ENCODE assay signal across 11 cellular contexts in the genomic region with DNA sequence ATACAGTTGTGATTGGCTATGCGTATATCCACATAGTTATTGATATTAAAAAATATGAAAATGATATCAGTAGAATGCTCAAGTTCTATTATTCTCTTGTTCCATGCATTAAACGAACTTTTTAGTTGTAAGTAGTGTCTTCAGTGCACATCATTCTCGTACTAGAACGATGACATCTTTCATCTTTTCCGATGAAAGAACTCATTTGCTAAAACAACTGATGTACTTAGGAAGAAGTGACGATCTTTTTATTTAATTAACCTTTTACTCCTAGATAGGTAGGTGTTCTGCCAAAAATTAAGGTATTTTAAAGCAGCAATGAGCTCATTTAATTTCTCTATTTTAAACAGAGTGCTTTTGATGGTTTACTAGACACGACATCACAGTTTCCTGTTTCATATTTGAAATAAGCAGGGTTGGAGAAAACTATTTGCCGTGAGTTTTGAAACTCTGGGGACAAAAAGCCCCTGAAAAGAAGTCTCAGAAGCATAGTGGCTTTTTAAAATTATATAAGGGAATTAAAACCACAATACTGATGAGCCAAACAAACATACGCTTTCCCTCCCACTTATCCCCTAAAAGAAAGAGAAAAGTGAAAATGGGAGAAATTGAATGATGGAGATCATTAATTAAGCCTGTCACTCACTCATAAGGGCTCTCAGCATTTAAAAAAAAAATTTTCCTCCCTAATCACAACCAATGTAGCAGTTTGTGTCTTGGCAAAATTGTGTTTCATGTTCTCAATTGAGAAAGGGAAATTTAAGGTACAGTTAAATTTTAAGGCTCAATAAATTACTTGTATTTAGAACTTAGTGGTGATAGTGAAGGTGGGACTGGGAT. TPM values are rescaled to one million over a fixed set of nuclear protein-coding genes. Genes with fewer than 3 reads are reported as not detected.
DNase-seq lines count a peak whose midpoint lies in the region; ATAC-seq and TF ChIP-seq lines count a peak whose summit lies in the region.
"Had no signal": no experiment of that assay in that cellular context is flagged by ENCODE, and none has a peak within 500 bp of the region (broad histone marks: within the 10 kb centered on the region; RNA-seq: fewer than 3 reads in every experiment).

No MANE protein-coding gene starts in this region.

- TF ChIP-seq CTCF in GM12865 (IDR thresholded peaks at IDR 0.05; ENCODE audit: insufficient read depth, low read depth, low read length, missing control alignments) (no peak), activated B cell treated with CpG ODN at 0.5 μM for 24 hours (IDR thresholded peaks at IDR 0.05) (no peak), foreskin fibroblast (IDR thresholded peaks at IDR 0.05; ENCODE audit: low read depth, low read length) (no peak), body of pancreas (IDR thresholded peaks at IDR 0.05) (no peak)

- intact Hi-C loops in activated B cell treated with CpG ODN at 0.5 μM for 24 hours (cut with micrococcal nuclease), result loop anchor here (2.0 kb wide), 1 partner anchor 29 kb away; no protein-coding TSS in a partner anchor
- intact Hi-C loops in body of pancreas (cut with DNase I), result no loop called here

- H3K9me3 Mint-ChIP-seq in activated B cell treated with CpG ODN at 0.5 μM for 24 hours, result no peaks in the 10 kb centered on the region

- H3K18ac ChIP-seq in mesenchymal stem cell (ENCODE audit: low read depth in 1 of 2, low read length in 2 of 2), result no peak overlapping the region

- H3K4ac ChIP-seq in mesenchymal stem cell (ENCODE audit: low read depth in 1 of 2, low read length in 2 of 2), result no peak overlapping the region

- CTCF ChIA-PET in activated B cell treated with CpG ODN at 0.5 μM for 24 hours (lab: Charles Lee), result no interaction called here

- ATAC-seq in activated B cell treated with CpG ODN at 0.5 μM for 24 hours (ENCODE audit: low read depth) (no peak), HG03460 (IDR thresholded peaks at IDR 0.05; ENCODE audit: unreplicated experiment) (no peak), HG02885 (IDR thresholded peaks at IDR 0.05; ENCODE audit: poor library complexity, unreplicated experiment) (no peak), body of pancreas (no peak)

- no peak overlapping the region for H3K23ac ChIP-seq in mesenchymal stem cell (ENCODE audit: low read length in 2 of 2)

- H3K36me3 Mint-ChIP-seq in activated B cell treated with CpG ODN at 0.5 μM for 24 hours (ENCODE audit: low read depth), result no peaks in the 10 kb centered on the region

- H3K14ac ChIP-seq in mesenchymal stem cell (ENCODE audit: low read length in 2 of 2), result no peak overlapping the region

- DNase-seq in GM12865 (ENCODE audit: low read depth) (peak; percentile 19), activated B cell treated with CpG ODN at 0.5 μM for 24 hours (no peak), mesenchymal stem cell (no peak), foreskin fibroblast (no peak), body of pancreas (no peak)
- DNase-seq: Calu3, NCI-H510A treated with DMSO at 0.1 percent for 48 hours had no signal

- peak overlapping the region; percentile 19 for H2BK120ac ChIP-seq in mesenchymal stem cell (ENCODE audit: low read depth, low read length)

- H2BK12ac ChIP-seq in mesenchymal stem cell (ENCODE audit: low read length in 2 of 2), result no peak overlapping the region

- peak overlapping the region; percentile 32 for H3K4me3 Mint-ChIP-seq in activated B cell treated with CpG ODN at 0.5 μM for 24 hours

- H3K4me1 ChIP-seq in BLaER1, result peaks cover 35% of the 10 kb centered on the region
- H3K4me1 ChIP-seq in mesenchymal stem cell (ENCODE audit: control insufficient read depth, insufficient read depth, low read depth, low read length), result no peaks in the 10 kb centered on the region
- H3K4me1 ChIP-seq in body of pancreas, result peaks cover 3% of the 10 kb centered on the region

- WGBS in mesenchymal stem cell, result 85% methylated on average over 4 of the region's 9 CpGs
- WGBS in body of pancreas, 2 donors, result 62 to 72% methylated on average over 9 of the region's 9 CpGs

- H3K79me1 ChIP-seq in mesenchymal stem cell (replicated peaks; ENCODE audit: low read length, poor library complexity, severe bottlenecking), result no peaks in the 10 kb centered on the region

- no peak overlapping the region for H3K27ac ChIP-seq in BLaER1
- no peak overlapping the region for H3K27ac ChIP-seq in mesenchymal stem cell (ENCODE audit: low read length, poor library complexity, severe bottlenecking)
- H3K27ac ChIP-seq in body of pancreas, result no peak overlapping the region
- H3K27ac ChIP-seq: HL-60 had no signal

- H2BK15ac ChIP-seq in mesenchymal stem cell (ENCODE audit: low read depth, poor library complexity, severe bottlenecking), result no peak overlapping the region

- H2AK5ac ChIP-seq in mesenchymal stem cell (ENCODE audit: low read length, severe bottlenecking), result no peak overlapping the region

- no peak overlapping the region for H4K8ac ChIP-seq in mesenchymal stem cell (ENCODE audit: low read length)

- H4K20me1 ChIP-seq in BLaER1, result no peaks in the 10 kb centered on the region

- peak overlapping the region; percentile 35 for H3K27ac Mint-ChIP-seq in activated B cell treated with CpG ODN at 0.5 μM for 24 hours

- H3K27me3 Mint-ChIP-seq in activated B cell treated with CpG ODN at 0.5 μM for 24 hours, result no peaks in the 10 kb centered on the region

- POLR2A ChIA-PET in activated B cell treated with CpG ODN at 0.5 μM for 24 hours (lab: Charles Lee), result no interaction called here

- no peak overlapping the region for H2AFZ ChIP-seq in mesenchymal stem cell (ENCODE audit: low read depth, low read length)

- H3K4me3 ChIP-seq in BLaER1 (no peak overlapping the region), GM12865 (ENCODE audit: low read depth, low read length) (no peak overlapping the region; the same call in 1 of the 2 replicates), mesenchymal stem cell (ENCODE audit: insufficient read depth in 1 of 2, low read depth in 1 of 2, low read length in 2 of 2) (no peak overlapping the region), foreskin fibroblast (ENCODE audit: low read depth in 1 of 2, low read length in 2 of 2) (no peak overlapping the region), body of pancreas (no peak overlapping the region)

- H3K36me3 ChIP-seq in BLaER1 (no peaks in the 10 kb centered on the region), mesenchymal stem cell (ENCODE audit: control insufficient read depth in 1 of 2, insufficient read depth in 2 of 2, low read depth in 1 of 2, low read length in 2 of 2) (no peaks in the 10 kb centered on the region), body of pancreas (replicated peaks in 1 of 2; ENCODE audit: insufficient read depth in 1 of 2, low read depth in 2 of 2) (no peaks in the 10 kb centered on the region)

- H3K27me3 ChIP-seq in BLaER1, result no peaks in the 10 kb centered on the region
- H3K27me3 ChIP-seq in mesenchymal stem cell (ENCODE audit: control insufficient read depth in 1 of 2, insufficient read depth in 1 of 2, low read length in 2 of 2), result no peaks in the 10 kb centered on the region
- H3K27me3 ChIP-seq in body of pancreas, result no peaks in the 10 kb centered on the region

- no peak overlapping the region for H2BK5ac ChIP-seq in mesenchymal stem cell (ENCODE audit: low read depth, low read length, poor library complexity, severe bottlenecking)

- no peak for TF ChIP-seq POLR2A in body of pancreas (IDR thresholded peaks at IDR 0.05)

- H3K9me3 ChIP-seq in BLaER1, result peaks cover 23% of the 10 kb centered on the region
- H3K9me3 ChIP-seq in mesenchymal stem cell (ENCODE audit: control insufficient read depth, low read length), result no peaks in the 10 kb centered on the region
- no peaks in the 10 kb centered on the region for H3K9me3 ChIP-seq in body of pancreas

- H3K4me2 ChIP-seq in BLaER1, result peak overlapping the region; percentile 42
- H3K4me2 ChIP-seq in mesenchymal stem cell (ENCODE audit: low read length, poor library complexity, severe bottlenecking), result no peak overlapping the region

- peaks cover 32% of the 10 kb centered on the region for H3K4me1 Mint-ChIP-seq in activated B cell treated with CpG ODN at 0.5 μM for 24 hours

- H3K9ac ChIP-seq in BLaER1, result no peak overlapping the region
- no peak overlapping the region for H3K9ac ChIP-seq in mesenchymal stem cell (ENCODE audit: low read length)

- no peak overlapping the region for H4K91ac ChIP-seq in mesenchymal stem cell (ENCODE audit: low read length)

RNA-seq across cellular contexts. Expression of a gene that starts 25.6 kb away (rescaled TPM):
- total RNA-seq in activated B cell treated with CpG ODN at 0.5 μM for 24 hours, result 4.0 and 4.1 TPM in 2 replicates
- polyA plus RNA-seq in mesenchymal stem cell (2013, experiment 1 of 2), result 106 TPM
- polyA plus RNA-seq in mesenchymal stem cell (2013, experiment 2 of 2), result 105 TPM
- total RNA-seq in body of pancreas, result 100 to 1,000 TPM in 1 of 2 donors, 10 to 100 TPM in 1; 40.0 to 118 TPM
